Comparison of ENCODE assay signal across 3 cellular contexts in genomic region chr6:14366315-14366714, GRCh38.
TF ChIP-seq lines count a peak whose summit lies in the region.

No MANE protein-coding gene starts in this region.

TF ChIP-seq in GM23338, 12 proteins besides CTCF, POLR2A, EP300 and RAD21 (continues in another document):
- TF ChIP-seq REST (IDR thresholded peaks at IDR 0.05; ENCODE audit: unreplicated experiment) (no peak), CREB1 (CRISPR knock-in tag; IDR thresholded peaks at IDR 0.05; ENCODE audit: low read depth) (no peak), NANOG (IDR thresholded peaks at IDR 0.05; ENCODE audit: borderline replicate concordance) (no peak), EZH2phosphoT487 (IDR thresholded peaks at IDR 0.05; ENCODE audit: unreplicated experiment) (no peak)
- TF ChIP-seq, protein P1, sequence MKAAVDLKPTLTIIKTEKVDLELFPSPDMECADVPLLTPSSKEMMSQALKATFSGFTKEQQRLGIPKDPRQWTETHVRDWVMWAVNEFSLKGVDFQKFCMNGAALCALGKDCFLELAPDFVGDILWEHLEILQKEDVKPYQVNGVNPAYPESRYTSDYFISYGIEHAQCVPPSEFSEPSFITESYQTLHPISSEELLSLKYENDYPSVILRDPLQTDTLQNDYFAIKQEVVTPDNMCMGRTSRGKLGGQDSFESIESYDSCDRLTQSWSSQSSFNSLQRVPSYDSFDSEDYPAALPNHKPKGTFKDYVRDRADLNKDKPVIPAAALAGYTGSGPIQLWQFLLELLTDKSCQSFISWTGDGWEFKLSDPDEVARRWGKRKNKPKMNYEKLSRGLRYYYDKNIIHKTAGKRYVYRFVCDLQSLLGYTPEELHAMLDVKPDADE (IDR thresholded peaks at IDR 0.05): no peak

TF ChIP-seq in WTC11, 78 proteins besides CTCF, POLR2A, EP300 and RAD21:
- TF ChIP-seq FOXJ3 (CRISPR knock-in tag; IDR thresholded peaks at IDR 0.05; ENCODE audit: borderline replicate concordance) (no peak), GABPB1 (CRISPR knock-in tag; IDR thresholded peaks at IDR 0.05) (no peak), NFATC4 (CRISPR knock-in tag; IDR thresholded peaks at IDR 0.05) (no peak), ZNF121 (CRISPR knock-in tag; IDR thresholded peaks at IDR 0.05) (peak; percentile 95)

TF ChIP-seq in H1, 55 proteins besides CTCF, POLR2A, EP300 and RAD21:
- TF ChIP-seq KDM1A (IDR thresholded peaks at IDR 0.05; ENCODE audit: borderline replicate concordance, low read length) (0 out of 2 replicates have a peak, but pooled peaks have one; percentile 36), BCL11A (IDR thresholded peaks at IDR 0.05; ENCODE audit: low read depth in 2 of 2, low read length in 2 of 2) (no peak)
